11 cellular contexts compared by ENCODE assay signal in the genomic region with DNA sequence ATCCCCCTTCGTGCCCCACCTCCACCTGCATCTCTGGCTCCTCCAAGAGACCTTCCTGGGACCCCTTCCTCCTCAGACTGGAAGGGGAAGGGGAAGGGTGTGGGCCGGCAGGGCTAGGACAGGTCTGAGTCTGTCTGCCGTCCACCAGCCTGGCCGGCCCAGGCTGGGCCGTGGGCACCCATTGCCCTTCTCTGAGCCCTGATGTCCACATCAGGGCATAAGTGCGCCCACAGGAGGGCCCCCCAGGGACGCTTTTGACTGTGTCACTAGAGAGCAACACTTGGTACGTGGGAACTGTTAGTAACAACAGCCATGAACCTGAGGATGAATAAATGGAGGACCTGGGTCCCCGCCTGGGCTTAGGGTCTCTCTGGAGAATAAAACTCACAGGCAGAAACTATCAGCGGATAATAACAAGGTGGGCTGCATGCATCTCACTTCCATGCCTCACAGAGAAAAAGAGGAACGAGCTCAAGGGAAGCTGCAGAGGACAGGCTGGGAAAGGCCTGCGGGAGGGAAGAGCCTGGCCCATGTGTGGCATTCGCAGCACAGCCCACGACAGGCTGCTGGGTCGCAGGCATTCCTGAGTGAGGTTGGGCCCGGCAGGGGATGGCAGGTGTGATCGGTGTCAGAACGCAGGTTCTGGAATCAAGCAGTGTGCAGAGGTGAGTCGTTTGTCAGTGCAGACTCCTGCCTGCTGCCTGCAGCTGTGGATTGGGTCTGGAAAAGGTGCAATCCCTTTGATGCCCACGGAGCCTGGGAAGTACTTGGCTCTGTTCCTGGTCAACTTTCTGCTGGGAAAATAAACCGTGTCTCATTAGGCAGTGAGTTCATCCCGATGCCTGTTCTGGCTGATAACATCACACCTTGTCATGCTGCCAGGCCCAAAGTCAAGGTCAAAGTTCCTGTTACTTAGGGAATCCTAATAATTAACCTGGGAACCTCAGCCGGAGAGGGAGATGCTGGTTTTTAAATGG.
DNase-seq lines count a peak whose midpoint lies in the region; ATAC-seq and TF ChIP-seq lines count a peak whose summit lies in the region.
"Had no signal": no experiment of that assay in that cellular context is flagged by ENCODE, and none has a peak within 500 bp of the region (broad histone marks: within the 10 kb centered on the region; RNA-seq: fewer than 3 reads in every experiment).

No MANE protein-coding gene starts in this region.

- no peak overlapping the region for H3K27ac ChIP-seq in H9 (ENCODE audit: insufficient read length, low read depth, low read length)
- H3K27ac ChIP-seq in PC-3 (ENCODE audit: low read length) = no peak overlapping the region

- no peak overlapping the region for H4K5ac ChIP-seq in H9 (ENCODE audit: insufficient read length, low read depth, low read length)

- H2BK15ac ChIP-seq in H9 (ENCODE audit: low read depth, low read length) = no peak overlapping the region

- H2AFZ ChIP-seq in H9 (ENCODE audit: low read length) = no peak overlapping the region
- no peak overlapping the region for H2AFZ ChIP-seq in PC-3 (ENCODE audit: low read length)

- H3K18ac ChIP-seq in H9 (ENCODE audit: insufficient read length, low read depth, low read length) = no peak overlapping the region

- no peak overlapping the region for H2AK5ac ChIP-seq in H9 (ENCODE audit: insufficient read length, low read length)

- no peaks in the 10 kb centered on the region for H3K23me2 ChIP-seq in H9 (ENCODE audit: insufficient read length, low read depth, low read length, poor library complexity, severe bottlenecking)

- intact Hi-C loops in PC-3 (cut with micrococcal nuclease) = no loop called here

- H3K4me1 ChIP-seq in H9 (ENCODE audit: insufficient read depth, low read length) (no peaks in the 10 kb centered on the region; the same call in 1 of the 2 replicates), PC-3 (ENCODE audit: insufficient read depth, low read length) (no peaks in the 10 kb centered on the region)

- TF ChIP-seq CTCF in H9 (conservative IDR thresholded peaks at IDR 0.05) = no peak
- TF ChIP-seq CTCF in PC-3 (conservative IDR thresholded peaks at IDR 0.05; ENCODE audit: low read depth, low read length) = no peak
- no peak for TF ChIP-seq CTCF in fibroblast of mammary gland (conservative IDR thresholded peaks at IDR 0.05; ENCODE audit: control insufficient read depth, insufficient read depth, low read depth, low read length)
- TF ChIP-seq CTCF in progenitor cell of endocrine pancreas (IDR thresholded peaks at IDR 0.05; ENCODE audit: unreplicated experiment) = no peak
- no peak for TF ChIP-seq CTCF in GM10266 (IDR thresholded peaks at IDR 0.05; ENCODE audit: control insufficient read depth, insufficient read depth, low read depth, missing control alignments)

- no peak overlapping the region for H3K9ac ChIP-seq in H9 (ENCODE audit: extremely low read depth, insufficient read length, low read length)
- no peak overlapping the region for H3K9ac ChIP-seq in PC-3 (ENCODE audit: low read length)

- H3K27ac Mint-ChIP-seq in H9 = peak overlapping the region; percentile 24 to 77 (median 60); a peak in 5 of 7 replicates
- peak overlapping the region; percentile 38 for H3K27ac Mint-ChIP-seq in progenitor cell of endocrine pancreas
- no peak overlapping the region for H3K27ac Mint-ChIP-seq in activated CD4-positive, alpha-beta T cell treated with anti-CD3 and anti-CD28 coated beads, Interleukin-2, amount 10 ng/mL, durations not matched to agents 7 days and 5 days

- WGBS in H9 (ENCODE audit: extremely low coverage, insufficient read length, low lambda C conversion rate) = no CpG with 5 or more reads among the region's 23 CpGs

- H3F3A ChIP-seq in PC-3 (ENCODE audit: low read length, unreplicated experiment) = no peaks in the 10 kb centered on the region

- no TSS peak for BruUV-seq in PC-3 (replicated peaks; lab: Mats Ljungman, UMichigan)

- H3K4me2 ChIP-seq in H9 (ENCODE audit: insufficient read depth, insufficient read length, low read length) (no peak overlapping the region), PC-3 (ENCODE audit: low read length) (no peak overlapping the region)

- peak; percentile 75 for ATAC-seq in PC-3
- no peak for ATAC-seq in GM21786 (IDR thresholded peaks at IDR 0.05; ENCODE audit: unreplicated experiment)

- no peaks in the 10 kb centered on the region for H3K9me2 ChIP-seq in PC-3 (replicated peaks; ENCODE audit: low read length)

- H3K27me3 Mint-ChIP-seq in H9 (ENCODE audit: low read depth) = no peaks in the 10 kb centered on the region
- peaks cover 4% of the 10 kb centered on the region for H3K27me3 Mint-ChIP-seq in progenitor cell of endocrine pancreas
- no peaks in the 10 kb centered on the region for H3K27me3 Mint-ChIP-seq in activated CD4-positive, alpha-beta T cell treated with anti-CD3 and anti-CD28 coated beads, Interleukin-2, amount 10 ng/mL, durations not matched to agents 7 days and 5 days
- H3K27me3 Mint-ChIP-seq: brain had no signal

- H3K23ac ChIP-seq in H9 (ENCODE audit: insufficient read length, low read depth, low read length) = no peak overlapping the region

- CTCF ChIA-PET in PC-3 (lab: Charles Lee) = no interaction called here
- CTCF ChIA-PET in activated CD4-positive, alpha-beta T cell treated with anti-CD3 and anti-CD28 coated beads, Interleukin-2, amount 10 ng/mL, durations not matched to agents 7 days and 5 days (lab: Charles Lee) = no interaction called here

- peak overlapping the region; percentile 53; the same call in 1 of the 2 replicates for H3K14ac ChIP-seq in H9 (ENCODE audit: insufficient read depth, low read length)

- H3K36me3 ChIP-seq in PC-3 (ENCODE audit: low read depth, low read length) = no peaks in the 10 kb centered on the region

- no peak overlapping the region for H3K56ac ChIP-seq in H9 (ENCODE audit: insufficient read length, low read depth, low read length)

- H3K9me3 ChIP-seq in H9 (ENCODE audit: control insufficient read depth, low read depth, low read length) = no peaks in the 10 kb centered on the region
- no peaks in the 10 kb centered on the region for H3K9me3 ChIP-seq in PC-3 (ENCODE audit: low read length)

- no peak overlapping the region for H4K8ac ChIP-seq in H9 (replicated peaks; ENCODE audit: insufficient read length, low read depth, low read length)

- H3K4me3 ChIP-seq in PC-3 (ENCODE audit: low read length) = no peak overlapping the region
- H3K4me3 ChIP-seq in fibroblast of mammary gland (ENCODE audit: control insufficient read depth, low read depth, low read length) = no peak overlapping the region

- H2BK20ac ChIP-seq in H9 (ENCODE audit: low read depth, low read length, poor library complexity, severe bottlenecking) = no peak overlapping the region

- H3K4me3 Mint-ChIP-seq in H9 (no peak overlapping the region), progenitor cell of endocrine pancreas (ENCODE audit: low read depth) (no peak overlapping the region)
- no peak overlapping the region for H3K4me3 Mint-ChIP-seq in activated CD4-positive, alpha-beta T cell treated with anti-CD3 and anti-CD28 coated beads, Interleukin-2, amount 10 ng/mL, durations not matched to agents 7 days and 5 days
- H3K4me3 Mint-ChIP-seq: brain had no signal

- peaks cover 0 to 2% (median 0%) of the 10 kb centered on the region in 3 experiments; a peak in 1 of 7 replicates for H3K36me3 Mint-ChIP-seq in H9 (ENCODE audit: insufficient read depth in 1 of 3, low read depth in 3 of 3)
- peaks cover 1% of the 10 kb centered on the region for H3K36me3 Mint-ChIP-seq in progenitor cell of endocrine pancreas (ENCODE audit: insufficient read depth)
- H3K36me3 Mint-ChIP-seq in activated CD4-positive, alpha-beta T cell treated with anti-CD3 and anti-CD28 coated beads, Interleukin-2, amount 10 ng/mL, durations not matched to agents 7 days and 5 days (ENCODE audit: low read depth) = no peaks in the 10 kb centered on the region
- H3K36me3 Mint-ChIP-seq: brain had no signal

- H2BK5ac ChIP-seq in H9 (ENCODE audit: insufficient read length, low read length) = no peak overlapping the region

- H3K9me3 Mint-ChIP-seq in H9 (no peaks in the 10 kb centered on the region), progenitor cell of endocrine pancreas (ENCODE audit: low read depth) (no peaks in the 10 kb centered on the region)
- H3K9me3 Mint-ChIP-seq in activated CD4-positive, alpha-beta T cell treated with anti-CD3 and anti-CD28 coated beads, Interleukin-2, amount 10 ng/mL, durations not matched to agents 7 days and 5 days = no peaks in the 10 kb centered on the region
- H3K9me3 Mint-ChIP-seq: brain had no signal

- no peaks in the 10 kb centered on the region for H3K79me1 ChIP-seq in H9 (ENCODE audit: insufficient read depth, low read depth, low read length, poor library complexity, severe bottlenecking)

- no peak overlapping the region for H3K4ac ChIP-seq in H9 (ENCODE audit: low read depth, low read length)

- DNase-seq in H9 = peak; percentile 68
- peak; percentile 30 for DNase-seq in PC-3
- DNase-seq in fibroblast of mammary gland (ENCODE audit: low read depth) = peak; percentile 23
- DNase-seq in progenitor cell of endocrine pancreas (ENCODE audit: low spot score, unreplicated experiment) = no peak
- DNase-seq in NCI-H2081 treated with DMSO at 0.1 percent for 48 hours (lab: John Stamatoyannopoulos, UW) = no peak
- no peak for DNase-seq in GM10266 (ENCODE audit: extremely low spot score)
- DNase-seq in activated CD4-positive, alpha-beta T cell treated with anti-CD3 and anti-CD28 coated beads, Interleukin-2, amount 10 ng/mL, durations not matched to agents 7 days and 5 days = no peak
- DNase-seq: activated CD8-positive, alpha-beta memory T cell treated with anti-CD3 and anti-CD28 coated beads, Interleukin-2, amount 50 U/mL, for 48 hours; NCI-H774 had no signal

- H3K4me1 Mint-ChIP-seq in H9 (peaks cover 21 to 31% of the 10 kb centered on the region in 2 experiments), progenitor cell of endocrine pancreas (ENCODE audit: low read depth) (peaks cover 9% of the 10 kb centered on the region)
- peaks cover 3% of the 10 kb centered on the region for H3K4me1 Mint-ChIP-seq in activated CD4-positive, alpha-beta T cell treated with anti-CD3 and anti-CD28 coated beads, Interleukin-2, amount 10 ng/mL, durations not matched to agents 7 days and 5 days

- H4K20me1 ChIP-seq in H9 (ENCODE audit: control insufficient read depth, insufficient read depth, insufficient read length) = no peaks in the 10 kb centered on the region
- no peaks in the 10 kb centered on the region for H4K20me1 ChIP-seq in PC-3 (ENCODE audit: low read length)

- no peak overlapping the region for H4K91ac ChIP-seq in H9 (ENCODE audit: insufficient read length, low read depth, low read length)

- H3K27me3 ChIP-seq in H9 (ENCODE audit: insufficient read depth, low read length) (no peaks in the 10 kb centered on the region), PC-3 (ENCODE audit: low read length) (no peaks in the 10 kb centered on the region)

- POLR2A ChIA-PET in PC-3 (lab: Charles Lee; ENCODE audit: unreplicated experiment) = no interaction called here
- POLR2A ChIA-PET in activated CD4-positive, alpha-beta T cell treated with anti-CD3 and anti-CD28 coated beads, Interleukin-2, amount 10 ng/mL, durations not matched to agents 7 days and 5 days (lab: Charles Lee) = no interaction called here

- H3K79me2 ChIP-seq in H9 (ENCODE audit: insufficient read depth, low read length) = no peaks in the 10 kb centered on the region
- no peaks in the 10 kb centered on the region for H3K79me2 ChIP-seq in PC-3 (ENCODE audit: low read length)

- H2BK12ac ChIP-seq in H9 (ENCODE audit: insufficient read length, low read depth, low read length) = no peak overlapping the region

- no peak overlapping the region for H2BK120ac ChIP-seq in H9 (ENCODE audit: low read depth, low read length, poor library complexity, severe bottlenecking)

- no peak overlapping the region for H3T11ph ChIP-seq in H9 (ENCODE audit: low read length)

Comparison
In these comparisons a context has a peak if more than half of its experiments do, and no peak if none do; other contexts are left out.
1. DNase-seq: peak in H9 (single experiment), PC-3 (single experiment) and fibroblast of mammary gland (single experiment); none in progenitor cell of endocrine pancreas (single experiment), NCI-H2081 treated with DMSO at 0.1 percent for 48 hours (single experiment), GM10266 (single experiment) and activated CD4-positive, alpha-beta T cell treated with anti-CD3 and anti-CD28 coated beads, Interleukin-2, amount 10 ng/mL, durations not matched to agents 7 days and 5 days (single experiment).